In the genomic region with DNA sequence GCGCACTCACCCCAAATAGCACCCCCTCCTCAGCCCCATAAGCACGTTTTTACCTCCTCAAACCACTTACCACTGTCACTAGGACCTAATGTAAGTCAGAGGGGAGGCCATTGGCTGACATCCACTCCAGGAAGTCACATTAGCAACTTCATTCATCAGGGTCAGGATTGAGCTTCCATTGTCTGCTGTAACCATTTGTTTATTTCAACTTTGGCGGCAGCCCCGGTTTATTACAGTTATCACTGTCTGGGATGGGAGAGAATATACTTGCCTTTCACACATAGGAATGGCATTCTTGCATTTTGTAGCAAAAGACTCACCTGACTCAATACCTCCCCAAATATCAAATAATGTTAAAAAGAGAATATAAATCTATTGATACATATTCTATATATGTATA, we compare ENCODE assay signal across 19 cellular contexts. TPM values are rescaled to one million over a fixed set of nuclear protein-coding genes. Genes with fewer than 3 reads are reported as not detected.
"Had no signal": no experiment of that assay in that cellular context is flagged by ENCODE, and none has a peak within 500 bp of the region (broad histone marks: within the 10 kb centered on the region; RNA-seq: fewer than 3 reads in every experiment).

No MANE protein-coding gene starts in this region.

- ATAC-seq: activated naive CD8-positive, alpha-beta T cell treated with anti-CD3 and anti-CD28 coated beads, Interleukin-2, amount 50 U/mL, for 24 hours; gastrocnemius medialis; heart right ventricle; stimulated activated naive CD8-positive, alpha-beta T cell treated with anti-CD3 and anti-CD28 coated beads, Interleukin-15, Interleukin-2, amounts not matched to agents 100 U/mL and 50 U/mL, for 24 hours; T-helper 17 cell had no signal

- H3K36me3 ChIP-seq: ascending aorta, cardiac muscle cell, esophagus muscularis mucosa, gastrocnemius medialis, heart right ventricle, left ventricle myocardium inferior had no signal

- FAIRE-seq: kidney, TTC549 had no signal

- H3K4me3 ChIP-seq: ascending aorta, cardiac muscle cell, coronary artery, esophagus muscularis mucosa, gastrocnemius medialis, heart right ventricle, left ventricle myocardium inferior had no signal

- DNase-seq: activated CD4-positive, alpha-beta T cell treated with anti-CD3 and anti-CD28 coated beads, Interleukin-2, amount 10 ng/mL, durations not matched to agents 7 days and 5 days; activated CD4-positive, CD25-positive, alpha-beta regulatory T cell; activated CD8-positive, alpha-beta memory T cell treated with anti-CD3 and anti-CD28 coated beads for 24 hours; activated naive CD4-positive, alpha-beta T cell treated with Interleukin-2 at 50 U/mL for 16 hours; activated naive CD8-positive, alpha-beta T cell treated with anti-CD3 and anti-CD28 coated beads, Interleukin-2, amount 50 U/mL, for 24 hours; gastrocnemius medialis; heart right ventricle; kidney; left ventricle myocardium inferior; mesendoderm; stimulated activated CD4-positive, alpha-beta T cell treated with anti-CD3 and anti-CD28 coated beads, Interleukin-4, amount 100 ng/mL, for 1 hour; stimulated activated CD8-positive, alpha-beta memory T cell treated with anti-CD3 and anti-CD28 coated beads, Interleukin-4, amount 100 ng/mL, for 48 hours; stimulated activated naive CD8-positive, alpha-beta T cell treated with anti-CD3 and anti-CD28 coated beads, Interleukin-15, Interleukin-2, amounts not matched to agents 100 U/mL and 50 U/mL, for 24 hours; T-helper 17 cell had no signal

- H3K9me3 ChIP-seq: ascending aorta, esophagus muscularis mucosa, gastrocnemius medialis, heart right ventricle, left ventricle myocardium inferior had no signal

- H3K9me3 Mint-ChIP-seq: activated CD4-positive, alpha-beta T cell treated with anti-CD3 and anti-CD28 coated beads, Interleukin-2, amount 10 ng/mL, durations not matched to agents 7 days and 5 days; activated naive CD8-positive, alpha-beta T cell treated with anti-CD3 and anti-CD28 coated beads, Interleukin-2, amount 50 U/mL, for 24 hours had no signal

- H3K27ac Mint-ChIP-seq: activated CD4-positive, alpha-beta T cell treated with anti-CD3 and anti-CD28 coated beads, Interleukin-2, amount 10 ng/mL, durations not matched to agents 7 days and 5 days; activated naive CD8-positive, alpha-beta T cell treated with anti-CD3 and anti-CD28 coated beads, Interleukin-2, amount 50 U/mL, for 24 hours; T-helper 17 cell had no signal

- H3K27me3 ChIP-seq: ascending aorta, cardiac muscle cell, gastrocnemius medialis had no signal

- H3K4me3 Mint-ChIP-seq: activated CD4-positive, alpha-beta T cell treated with anti-CD3 and anti-CD28 coated beads, Interleukin-2, amount 10 ng/mL, durations not matched to agents 7 days and 5 days; activated naive CD8-positive, alpha-beta T cell treated with anti-CD3 and anti-CD28 coated beads, Interleukin-2, amount 50 U/mL, for 24 hours; T-helper 17 cell had no signal

- H3K4me1 Mint-ChIP-seq: activated CD4-positive, alpha-beta T cell treated with anti-CD3 and anti-CD28 coated beads, Interleukin-2, amount 10 ng/mL, durations not matched to agents 7 days and 5 days; activated naive CD8-positive, alpha-beta T cell treated with anti-CD3 and anti-CD28 coated beads, Interleukin-2, amount 50 U/mL, for 24 hours had no signal

RNA-seq across cellular contexts. Expression of gene MAFB, which starts 38.3 kb away (rescaled TPM):
- total RNA-seq: activated CD4-positive, alpha-beta T cell treated with anti-CD3 and anti-CD28 coated beads, Interleukin-2, amount 10 ng/mL, durations not matched to agents 7 days and 5 days had no signal
